Comparison of ENCODE assay signal across 1 cellular context in the genomic region with DNA sequence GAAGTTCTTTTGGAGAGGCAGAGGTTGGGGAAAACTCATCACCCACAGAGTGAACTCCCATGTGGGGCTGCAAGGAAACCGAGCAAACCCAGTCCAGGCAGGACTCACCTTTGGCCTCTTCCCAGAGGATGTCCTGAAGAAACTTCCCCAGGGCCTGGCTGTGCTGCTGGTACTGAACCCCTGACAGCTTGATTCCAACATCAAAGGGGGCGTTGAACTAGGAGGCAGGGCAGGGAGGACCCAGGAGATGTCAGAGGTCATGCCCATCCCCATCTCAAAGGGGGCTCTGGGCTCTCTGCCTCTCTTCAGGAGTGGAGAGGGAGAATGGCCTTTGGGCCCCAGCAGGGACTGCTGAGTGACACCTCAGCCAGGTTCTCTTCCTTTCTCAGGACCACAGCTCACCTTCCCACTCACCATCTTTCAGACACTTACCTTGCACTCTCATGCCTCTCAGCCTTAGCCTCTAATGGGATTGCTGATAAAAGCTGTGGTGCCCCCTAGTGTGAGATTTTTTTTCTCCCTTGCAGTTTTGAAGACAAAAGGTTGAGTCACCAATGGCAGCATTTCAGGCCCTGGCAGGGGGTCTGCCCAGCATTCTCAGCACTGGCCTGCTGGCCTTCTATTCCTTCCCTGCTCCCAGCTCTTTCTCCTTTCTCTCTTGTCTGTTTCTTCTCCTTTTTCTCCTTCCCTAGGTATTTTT.
TF ChIP-seq lines count a peak whose summit lies in the region.

No MANE protein-coding gene starts in this region.

TF ChIP-seq in HepG2, 621 proteins besides CTCF, POLR2A, EP300 and RAD21 (continues in another document):
- peak; percentile 30; the same call in 1 of the 2 replicates for TF ChIP-seq POLR2G (IDR thresholded peaks at IDR 0.05; ENCODE audit: low read depth, low read length)
- TF ChIP-seq, protein P1, sequence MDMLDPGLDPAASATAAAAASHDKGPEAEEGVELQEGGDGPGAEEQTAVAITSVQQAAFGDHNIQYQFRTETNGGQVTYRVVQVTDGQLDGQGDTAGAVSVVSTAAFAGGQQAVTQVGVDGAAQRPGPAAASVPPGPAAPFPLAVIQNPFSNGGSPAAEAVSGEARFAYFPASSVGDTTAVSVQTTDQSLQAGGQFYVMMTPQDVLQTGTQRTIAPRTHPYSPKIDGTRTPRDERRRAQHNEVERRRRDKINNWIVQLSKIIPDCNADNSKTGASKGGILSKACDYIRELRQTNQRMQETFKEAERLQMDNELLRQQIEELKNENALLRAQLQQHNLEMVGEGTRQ (IDR thresholded peaks at IDR 0.05; ENCODE audit: low read depth, low read length), result no peak
- TF ChIP-seq, protein P1 (CRISPR knock-in tag; IDR thresholded peaks at IDR 0.05; ENCODE audit: borderline replicate concordance), result no peak
- TF ChIP-seq, protein P2, sequence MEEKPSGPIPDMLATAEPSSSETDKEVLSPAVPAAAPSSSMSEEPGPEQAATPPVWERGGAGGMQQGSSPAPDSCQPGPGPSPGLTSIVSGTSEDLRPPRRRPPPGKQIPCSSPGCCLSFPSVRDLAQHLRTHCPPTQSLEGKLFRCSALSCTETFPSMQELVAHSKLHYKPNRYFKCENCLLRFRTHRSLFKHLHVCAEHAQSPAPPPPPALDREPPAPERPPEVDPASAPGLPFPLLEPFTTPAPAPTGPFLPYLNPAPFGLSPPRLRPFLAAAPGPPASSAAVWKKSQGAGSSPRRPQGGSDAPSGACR (CRISPR knock-in tag; IDR thresholded peaks at IDR 0.05), result no peak
- no peak for TF ChIP-seq KDM3A (CRISPR knock-in tag; IDR thresholded peaks at IDR 0.05; ENCODE audit: low read depth)
- TF ChIP-seq ZNF432 (CRISPR knock-in tag; IDR thresholded peaks at IDR 0.05; ENCODE audit: borderline replicate concordance), result no peak
- TF ChIP-seq ZNF468 (CRISPR knock-in tag; IDR thresholded peaks at IDR 0.05), result no peak
- TF ChIP-seq SALL1 (CRISPR knock-in tag; IDR thresholded peaks at IDR 0.05), result no peak; the same call in 1 of the 2 replicates
- TF ChIP-seq, protein P3, sequence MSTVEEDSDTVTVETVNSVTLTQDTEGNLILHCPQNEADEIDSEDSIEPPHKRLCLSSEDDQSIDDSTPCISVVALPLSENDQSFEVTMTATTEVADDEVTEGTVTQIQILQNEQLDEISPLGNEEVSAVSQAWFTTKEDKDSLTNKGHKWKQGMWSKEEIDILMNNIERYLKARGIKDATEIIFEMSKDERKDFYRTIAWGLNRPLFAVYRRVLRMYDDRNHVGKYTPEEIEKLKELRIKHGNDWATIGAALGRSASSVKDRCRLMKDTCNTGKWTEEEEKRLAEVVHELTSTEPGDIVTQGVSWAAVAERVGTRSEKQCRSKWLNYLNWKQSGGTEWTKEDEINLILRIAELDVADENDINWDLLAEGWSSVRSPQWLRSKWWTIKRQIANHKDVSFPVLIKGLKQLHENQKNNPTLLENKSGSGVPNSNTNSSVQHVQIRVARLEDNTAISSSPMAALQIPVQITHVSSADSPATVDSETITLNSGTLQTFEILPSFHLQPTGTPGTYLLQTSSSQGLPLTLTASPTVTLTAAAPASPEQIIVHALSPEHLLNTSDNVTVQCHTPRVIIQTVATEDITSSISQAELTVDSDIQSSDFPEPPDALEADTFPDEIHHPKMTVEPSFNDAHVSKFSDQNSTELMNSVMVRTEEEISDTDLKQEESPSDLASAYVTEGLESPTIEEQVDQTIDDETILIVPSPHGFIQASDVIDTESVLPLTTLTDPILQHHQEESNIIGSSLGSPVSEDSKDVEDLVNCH (CRISPR knock-in tag; IDR thresholded peaks at IDR 0.05), result no peak
- no peak for TF ChIP-seq GTF2F1 (IDR thresholded peaks at IDR 0.05; ENCODE audit: low read length)
- TF ChIP-seq SMARCE1 (IDR thresholded peaks at IDR 0.05; ENCODE audit: borderline replicate concordance), result no peak
- TF ChIP-seq HIVEP1 (CRISPR knock-in tag; IDR thresholded peaks at IDR 0.05), result no peak
- no peak for TF ChIP-seq ZBTB7B (CRISPR knock-in tag; IDR thresholded peaks at IDR 0.05)
- no peak for TF ChIP-seq RAD51 (IDR thresholded peaks at IDR 0.05; ENCODE audit: borderline replicate concordance)
- TF ChIP-seq ZNF619 (CRISPR knock-in tag; IDR thresholded peaks at IDR 0.05), result no peak
- TF ChIP-seq STAG1 (CRISPR knock-in tag; IDR thresholded peaks at IDR 0.05), result peak; percentile 79
- no peak for TF ChIP-seq PCBP1 (IDR thresholded peaks at IDR 0.05; ENCODE audit: borderline replicate concordance, low read depth, low read length)
- TF ChIP-seq MEIS1 (CRISPR knock-in tag; IDR thresholded peaks at IDR 0.05; ENCODE audit: borderline replicate concordance), result no peak
- no peak for TF ChIP-seq KDM5A (IDR thresholded peaks at IDR 0.05; ENCODE audit: borderline replicate concordance, low read length)
- TF ChIP-seq, protein P4, sequence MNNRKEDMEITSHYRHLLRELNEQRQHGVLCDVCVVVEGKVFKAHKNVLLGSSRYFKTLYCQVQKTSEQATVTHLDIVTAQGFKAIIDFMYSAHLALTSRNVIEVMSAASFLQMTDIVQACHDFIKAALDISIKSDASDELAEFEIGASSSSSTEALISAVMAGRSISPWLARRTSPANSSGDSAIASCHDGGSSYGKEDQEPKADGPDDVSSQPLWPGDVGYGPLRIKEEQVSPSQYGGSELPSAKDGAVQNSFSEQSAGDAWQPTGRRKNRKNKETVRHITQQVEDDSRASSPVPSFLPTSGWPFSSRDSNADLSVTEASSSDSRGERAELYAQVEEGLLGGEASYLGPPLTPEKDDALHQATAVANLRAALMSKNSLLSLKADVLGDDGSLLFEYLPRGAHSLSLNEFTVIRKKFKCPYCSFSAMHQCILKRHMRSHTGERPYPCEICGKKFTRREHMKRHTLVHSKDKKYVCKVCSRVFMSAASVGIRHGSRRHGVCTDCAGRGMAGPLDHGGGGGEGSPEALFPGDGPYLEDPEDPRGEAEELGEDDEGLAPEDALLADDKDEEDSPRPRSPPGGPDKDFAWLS (CRISPR knock-in tag; IDR thresholded peaks at IDR 0.05; ENCODE audit: borderline replicate concordance), result no peak
- TF ChIP-seq, protein P5, sequence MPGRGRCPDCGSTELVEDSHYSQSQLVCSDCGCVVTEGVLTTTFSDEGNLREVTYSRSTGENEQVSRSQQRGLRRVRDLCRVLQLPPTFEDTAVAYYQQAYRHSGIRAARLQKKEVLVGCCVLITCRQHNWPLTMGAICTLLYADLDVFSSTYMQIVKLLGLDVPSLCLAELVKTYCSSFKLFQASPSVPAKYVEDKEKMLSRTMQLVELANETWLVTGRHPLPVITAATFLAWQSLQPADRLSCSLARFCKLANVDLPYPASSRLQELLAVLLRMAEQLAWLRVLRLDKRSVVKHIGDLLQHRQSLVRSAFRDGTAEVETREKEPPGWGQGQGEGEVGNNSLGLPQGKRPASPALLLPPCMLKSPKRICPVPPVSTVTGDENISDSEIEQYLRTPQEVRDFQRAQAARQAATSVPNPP (CRISPR knock-in tag; IDR thresholded peaks at IDR 0.05), result no peak
- TF ChIP-seq, protein P6, sequence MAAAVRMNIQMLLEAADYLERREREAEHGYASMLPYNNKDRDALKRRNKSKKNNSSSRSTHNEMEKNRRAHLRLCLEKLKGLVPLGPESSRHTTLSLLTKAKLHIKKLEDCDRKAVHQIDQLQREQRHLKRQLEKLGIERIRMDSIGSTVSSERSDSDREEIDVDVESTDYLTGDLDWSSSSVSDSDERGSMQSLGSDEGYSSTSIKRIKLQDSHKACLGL (CRISPR knock-in tag; IDR thresholded peaks at IDR 0.05), result no peak
- TF ChIP-seq, protein P7, sequence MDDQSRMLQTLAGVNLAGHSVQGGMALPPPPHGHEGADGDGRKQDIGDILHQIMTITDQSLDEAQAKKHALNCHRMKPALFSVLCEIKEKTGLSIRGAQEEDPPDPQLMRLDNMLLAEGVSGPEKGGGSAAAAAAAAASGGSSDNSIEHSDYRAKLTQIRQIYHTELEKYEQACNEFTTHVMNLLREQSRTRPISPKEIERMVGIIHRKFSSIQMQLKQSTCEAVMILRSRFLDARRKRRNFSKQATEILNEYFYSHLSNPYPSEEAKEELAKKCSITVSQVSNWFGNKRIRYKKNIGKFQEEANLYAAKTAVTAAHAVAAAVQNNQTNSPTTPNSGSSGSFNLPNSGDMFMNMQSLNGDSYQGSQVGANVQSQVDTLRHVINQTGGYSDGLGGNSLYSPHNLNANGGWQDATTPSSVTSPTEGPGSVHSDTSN (CRISPR knock-in tag; IDR thresholded peaks at IDR 0.05; ENCODE audit: borderline replicate concordance), result no peak
- no peak for TF ChIP-seq JARID2 (CRISPR knock-in tag; IDR thresholded peaks at IDR 0.05; ENCODE audit: insufficient replicate concordance)
- no peak for TF ChIP-seq ZNF737 (CRISPR knock-in tag; IDR thresholded peaks at IDR 0.05; ENCODE audit: borderline replicate concordance)
- no peak for TF ChIP-seq NR2F6 (IDR thresholded peaks at IDR 0.05)
- no peak for TF ChIP-seq NR2F6 (CRISPR knock-in tag; IDR thresholded peaks at IDR 0.05)
- TF ChIP-seq ZNF180 (CRISPR knock-in tag; IDR thresholded peaks at IDR 0.05; ENCODE audit: borderline replicate concordance, low read depth), result no peak
- TF ChIP-seq FOSL2 (CRISPR knock-in tag; IDR thresholded peaks at IDR 0.05), result peak; percentile 64
- TF ChIP-seq MAFF (IDR thresholded peaks at IDR 0.05; ENCODE audit: low read depth, low read length), result no peak
- no peak for TF ChIP-seq NCOR1 (IDR thresholded peaks at IDR 0.05; ENCODE audit: borderline replicate concordance, low read length)
- no peak for TF ChIP-seq REXO4 (CRISPR knock-in tag; IDR thresholded peaks at IDR 0.05; ENCODE audit: borderline replicate concordance)
- TF ChIP-seq ZNF550 (CRISPR knock-in tag; IDR thresholded peaks at IDR 0.05; ENCODE audit: borderline replicate concordance), result no peak
- TF ChIP-seq SMYD3 (CRISPR knock-in tag; IDR thresholded peaks at IDR 0.05), result no peak
- no peak for TF ChIP-seq TGIF2 (CRISPR knock-in tag; IDR thresholded peaks at IDR 0.05)
- TF ChIP-seq FOXA3 (CRISPR knock-in tag; IDR thresholded peaks at IDR 0.05), result no peak
- TF ChIP-seq PAF1 (CRISPR knock-in tag; IDR thresholded peaks at IDR 0.05), result no peak
- TF ChIP-seq ZFP37 (CRISPR knock-in tag; IDR thresholded peaks at IDR 0.05; ENCODE audit: borderline replicate concordance), result no peak
- no peak for TF ChIP-seq SALL2 (CRISPR knock-in tag; IDR thresholded peaks at IDR 0.05)
- peak; percentile 27; the same call in 1 of the 2 replicates for TF ChIP-seq SAP130 (CRISPR knock-in tag; IDR thresholded peaks at IDR 0.05; ENCODE audit: low read depth)
- no peak for TF ChIP-seq NR2F1 (CRISPR knock-in tag; IDR thresholded peaks at IDR 0.05)
- no peak for TF ChIP-seq ZNF10 (CRISPR knock-in tag; IDR thresholded peaks at IDR 0.05; ENCODE audit: borderline replicate concordance, low read depth)
- TF ChIP-seq, protein P8, sequence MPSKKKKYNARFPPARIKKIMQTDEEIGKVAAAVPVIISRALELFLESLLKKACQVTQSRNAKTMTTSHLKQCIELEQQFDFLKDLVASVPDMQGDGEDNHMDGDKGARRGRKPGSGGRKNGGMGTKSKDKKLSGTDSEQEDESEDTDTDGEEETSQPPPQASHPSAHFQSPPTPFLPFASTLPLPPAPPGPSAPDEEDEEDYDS (CRISPR knock-in tag; IDR thresholded peaks at IDR 0.05), result no peak
- TF ChIP-seq RBM22 (optimal IDR thresholded peaks at IDR 0.05; ENCODE audit: low read length), result peak; percentile 40
- no peak for TF ChIP-seq YEATS2 (CRISPR knock-in tag; IDR thresholded peaks at IDR 0.05; ENCODE audit: borderline replicate concordance)
- no peak for TF ChIP-seq ZNF773 (CRISPR knock-in tag; IDR thresholded peaks at IDR 0.05; ENCODE audit: borderline replicate concordance)
- no peak for TF ChIP-seq SUZ12 (IDR thresholded peaks at IDR 0.05; ENCODE audit: low read depth, low read length)
- no peak for TF ChIP-seq ZNF543 (CRISPR knock-in tag; IDR thresholded peaks at IDR 0.05)
- TF ChIP-seq, protein P9, sequence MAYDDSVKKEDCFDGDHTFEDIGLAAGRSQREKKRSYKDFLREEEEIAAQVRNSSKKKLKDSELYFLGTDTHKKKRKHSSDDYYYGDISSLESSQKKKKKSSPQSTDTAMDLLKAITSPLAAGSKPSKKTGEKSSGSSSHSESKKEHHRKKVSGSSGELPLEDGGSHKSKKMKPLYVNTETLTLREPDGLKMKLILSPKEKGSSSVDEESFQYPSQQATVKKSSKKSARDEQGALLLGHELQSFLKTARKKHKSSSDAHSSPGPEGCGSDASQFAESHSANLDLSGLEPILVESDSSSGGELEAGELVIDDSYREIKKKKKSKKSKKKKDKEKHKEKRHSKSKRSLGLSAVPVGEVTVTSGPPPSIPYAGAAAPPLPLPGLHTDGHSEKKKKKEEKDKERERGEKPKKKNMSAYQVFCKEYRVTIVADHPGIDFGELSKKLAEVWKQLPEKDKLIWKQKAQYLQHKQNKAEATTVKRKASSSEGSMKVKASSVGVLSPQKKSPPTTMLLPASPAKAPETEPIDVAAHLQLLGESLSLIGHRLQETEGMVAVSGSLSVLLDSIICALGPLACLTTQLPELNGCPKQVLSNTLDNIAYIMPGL (CRISPR knock-in tag; IDR thresholded peaks at IDR 0.05; ENCODE audit: borderline replicate concordance in 1 of 2, low read depth in 1 of 2), result 0 out of 4 replicates have a peak, but pooled peaks of 1 of the 2 experiments have one; percentile 27
- no peak for TF ChIP-seq BRCA1 (CRISPR knock-in tag; IDR thresholded peaks at IDR 0.05)
- no peak for TF ChIP-seq SMAD9 (CRISPR knock-in tag; IDR thresholded peaks at IDR 0.05)
- TF ChIP-seq THYN1 (CRISPR knock-in tag; IDR thresholded peaks at IDR 0.05; ENCODE audit: borderline replicate concordance, low read depth), result no peak
- TF ChIP-seq ZNF777 (CRISPR knock-in tag; IDR thresholded peaks at IDR 0.05), result no peak
- no peak for TF ChIP-seq ZFP1 (CRISPR knock-in tag; IDR thresholded peaks at IDR 0.05)
- TF ChIP-seq EHMT2 (IDR thresholded peaks at IDR 0.05; ENCODE audit: borderline replicate concordance, low read depth, low read length), result no peak
- no peak for TF ChIP-seq NFE2L1 (CRISPR knock-in tag; IDR thresholded peaks at IDR 0.05; ENCODE audit: borderline replicate concordance)
- TF ChIP-seq, protein P10, sequence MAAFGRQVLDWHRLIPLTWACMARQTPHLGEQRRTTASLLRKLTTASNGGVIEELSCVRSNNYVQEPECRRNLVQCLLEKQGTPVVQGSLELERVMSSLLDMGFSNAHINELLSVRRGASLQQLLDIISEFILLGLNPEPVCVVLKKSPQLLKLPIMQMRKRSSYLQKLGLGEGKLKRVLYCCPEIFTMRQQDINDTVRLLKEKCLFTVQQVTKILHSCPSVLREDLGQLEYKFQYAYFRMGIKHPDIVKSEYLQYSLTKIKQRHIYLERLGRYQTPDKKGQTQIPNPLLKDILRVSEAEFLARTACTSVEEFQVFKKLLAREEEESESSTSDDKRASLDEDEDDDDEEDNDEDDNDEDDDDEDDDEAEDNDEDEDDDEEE (CRISPR knock-in tag; IDR thresholded peaks at IDR 0.05), result 0 out of 2 replicates have a peak, but pooled peaks have one; percentile 29
- TF ChIP-seq HOXA9 (CRISPR knock-in tag; IDR thresholded peaks at IDR 0.05; ENCODE audit: borderline replicate concordance), result no peak
- no peak for TF ChIP-seq ZFP36 (IDR thresholded peaks at IDR 0.05; ENCODE audit: borderline replicate concordance, low read depth, low read length, partially characterized antibody)
- TF ChIP-seq CREM (IDR thresholded peaks at IDR 0.05), result no peak
- no peak for TF ChIP-seq CREM (CRISPR knock-in tag; IDR thresholded peaks at IDR 0.05)
- TF ChIP-seq ISX (CRISPR knock-in tag; conservative IDR thresholded peaks at IDR 0.05), result no peak
- TF ChIP-seq NFRKB (IDR thresholded peaks at IDR 0.05), result no peak
